18 cellular contexts compared by ENCODE assay signal in the genomic region with DNA sequence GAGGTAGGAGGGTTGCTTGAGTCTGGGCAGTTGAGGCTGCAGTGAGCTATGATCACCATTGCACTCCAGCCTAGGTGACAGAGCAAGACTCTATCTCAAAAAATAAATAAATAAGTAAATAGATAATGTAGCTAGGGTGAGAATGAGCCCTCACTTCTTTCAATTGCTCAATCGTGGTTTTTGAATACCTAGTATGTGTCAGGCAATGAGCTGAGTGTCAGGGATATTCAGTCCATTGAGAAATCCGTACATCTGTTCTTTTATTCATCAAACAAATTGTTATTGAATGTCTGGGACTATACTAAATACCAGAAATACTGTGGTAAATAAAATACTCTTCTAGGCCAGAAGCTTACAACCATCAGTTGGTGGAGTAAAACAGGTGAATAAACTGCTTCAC. TPM values are rescaled to one million over a fixed set of nuclear protein-coding genes. Genes with fewer than 3 reads are reported as not detected.
DNase-seq lines count a peak whose midpoint lies in the region; ATAC-seq lines count a peak whose summit lies in the region.
"Had no signal": no experiment of that assay in that cellular context is flagged by ENCODE, and none has a peak within 500 bp of the region (broad histone marks: within the 10 kb centered on the region; RNA-seq: fewer than 3 reads in every experiment).

No MANE protein-coding gene starts in this region.

- H3K27ac ChIP-seq in KOPT-K1 (ENCODE audit: low read depth, low read length, poor library complexity, severe bottlenecking): peak overlapping the region; percentile 29
- H3K27ac ChIP-seq: left lung, testis had no signal

- H3K4me3 Mint-ChIP-seq in activated T-cell treated with anti-CD3 and anti-CD28 coated beads, Interleukin-2, amount 50 U/mL, for 72 hours: peak overlapping the region; percentile 37 to 63
- no peak overlapping the region for H3K4me3 Mint-ChIP-seq in activated T-helper 2 cell treated with anti-CD3 and anti-CD28 coated beads, Interferon-gamma antibody, Interleukin-2, Interleukin-4, amounts not matched to agents 10 μg/mL and 5 μg/mL and 100 μg/mL, durations not matched to agents 14 hours and 24 hours and 36 hours (ENCODE audit: low read depth)
- H3K4me3 Mint-ChIP-seq: activated B cell treated with CpG ODN at 0.5 μM for 24 hours; central memory CD8-positive, alpha-beta T cell had no signal

- no peaks in the 10 kb centered on the region for H3K36me3 ChIP-seq in KOPT-K1 (ENCODE audit: insufficient read depth, low read length)
- H3K36me3 ChIP-seq: left lung had no signal

- no peak overlapping the region for H3K27ac Mint-ChIP-seq in activated T-cell treated with anti-CD3 and anti-CD28 coated beads, Interleukin-2, amount 50 U/mL, for 72 hours
- peak overlapping the region; percentile 42 for H3K27ac Mint-ChIP-seq in activated T-helper 2 cell treated with anti-CD3 and anti-CD28 coated beads, Interferon-gamma antibody, Interleukin-2, Interleukin-4, amounts not matched to agents 10 μg/mL and 5 μg/mL and 100 μg/mL, durations not matched to agents 14 hours and 24 hours and 36 hours
- H3K27ac Mint-ChIP-seq: activated B cell treated with CpG ODN at 0.5 μM for 24 hours; CD4-positive, CD25-positive, alpha-beta regulatory T cell had no signal

- ATAC-seq in activated T-cell treated with anti-CD3 and anti-CD28 coated beads, Interleukin-2, amount 50 U/mL, for 72 hours (replicated peaks in 1 of 2): peak; percentile 54 to 63
- ATAC-seq in HG02610 (IDR thresholded peaks at IDR 0.05; ENCODE audit: unreplicated experiment): no peak
- ATAC-seq: K562 had no signal

- H3K9me3 Mint-ChIP-seq in activated T-cell treated with anti-CD3 and anti-CD28 coated beads, Interleukin-2, amount 50 U/mL, for 72 hours: no peaks in the 10 kb centered on the region
- no peaks in the 10 kb centered on the region for H3K9me3 Mint-ChIP-seq in activated T-helper 2 cell treated with anti-CD3 and anti-CD28 coated beads, Interferon-gamma antibody, Interleukin-2, Interleukin-4, amounts not matched to agents 10 μg/mL and 5 μg/mL and 100 μg/mL, durations not matched to agents 14 hours and 24 hours and 36 hours
- H3K9me3 Mint-ChIP-seq: activated B cell treated with CpG ODN at 0.5 μM for 24 hours; central memory CD8-positive, alpha-beta T cell had no signal

- H3K4me1 Mint-ChIP-seq in activated T-cell treated with anti-CD3 and anti-CD28 coated beads, Interleukin-2, amount 50 U/mL, for 72 hours (ENCODE audit: low read depth): peaks cover 15% of the 10 kb centered on the region
- peaks cover 16% of the 10 kb centered on the region for H3K4me1 Mint-ChIP-seq in activated T-helper 2 cell treated with anti-CD3 and anti-CD28 coated beads, Interferon-gamma antibody, Interleukin-2, Interleukin-4, amounts not matched to agents 10 μg/mL and 5 μg/mL and 100 μg/mL, durations not matched to agents 14 hours and 24 hours and 36 hours (ENCODE audit: low read depth)

- no peaks in the 10 kb centered on the region for H3K27me3 Mint-ChIP-seq in activated T-cell treated with anti-CD3 and anti-CD28 coated beads, Interleukin-2, amount 50 U/mL, for 72 hours (ENCODE audit: low read depth)
- H3K27me3 Mint-ChIP-seq in activated T-helper 2 cell treated with anti-CD3 and anti-CD28 coated beads, Interferon-gamma antibody, Interleukin-2, Interleukin-4, amounts not matched to agents 10 μg/mL and 5 μg/mL and 100 μg/mL, durations not matched to agents 14 hours and 24 hours and 36 hours (ENCODE audit: low read depth): peaks cover 11% of the 10 kb centered on the region
- H3K27me3 Mint-ChIP-seq: CD4-positive, CD25-positive, alpha-beta regulatory T cell had no signal

- H3K9me3 ChIP-seq in KOPT-K1 (ENCODE audit: insufficient read depth, low read length, poor library complexity, severe bottlenecking): no peaks in the 10 kb centered on the region
- H3K9me3 ChIP-seq: left lung, testis had no signal

- DNase-seq in activated T-cell treated with anti-CD3 and anti-CD28 coated beads, Interleukin-2, amount 50 U/mL, for 72 hours: no peak
- no peak for DNase-seq in activated T-cell treated with anti-CD3 and anti-CD28 coated beads, Interleukin-2, amount 50 U/mL, for 1 hour
- DNase-seq in activated T-helper 2 cell treated with anti-CD3 and anti-CD28 coated beads, Interferon-gamma antibody, Interleukin-2, Interleukin-4, amounts not matched to agents 10 μg/mL and 5 μg/mL and 100 μg/mL, durations not matched to agents 14 hours and 24 hours and 36 hours (ENCODE audit: low spot score): no peak
- DNase-seq in renal cortical epithelial cell (ENCODE audit: low read depth) (peak; percentile 65), foreskin melanocyte (no peak), T1000 (lab: John Stamatoyannopoulos, UW) (no peak)
- DNase-seq: activated B cell treated with CpG ODN at 0.5 μM for 24 hours; anterior cingulate cortex; left lung; NCI-H1105 treated with DMSO at 0.1 percent for 48 hours; NCI-H510A treated with DMSO at 0.1 percent for 48 hours; stimulated activated CD4-positive, alpha-beta T cell treated with anti-CD3 and anti-CD28 coated beads, Interleukin-12 subunit alpha, Interleukin-12 subunit beta, amount 100 ng/mL, for 4 hours; testis had no signal

- H3K36me3 Mint-ChIP-seq in activated T-cell treated with anti-CD3 and anti-CD28 coated beads, Interleukin-2, amount 50 U/mL, for 72 hours (ENCODE audit: insufficient read depth in 2 of 2): no peaks in the 10 kb centered on the region
- H3K36me3 Mint-ChIP-seq in activated T-helper 2 cell treated with anti-CD3 and anti-CD28 coated beads, Interferon-gamma antibody, Interleukin-2, Interleukin-4, amounts not matched to agents 10 μg/mL and 5 μg/mL and 100 μg/mL, durations not matched to agents 14 hours and 24 hours and 36 hours (ENCODE audit: low read depth): no peaks in the 10 kb centered on the region
- H3K36me3 Mint-ChIP-seq: CD4-positive, CD25-positive, alpha-beta regulatory T cell had no signal

- intact Hi-C loops in activated T-helper 2 cell treated with anti-CD3 and anti-CD28 coated beads, Interferon-gamma antibody, Interleukin-2, Interleukin-4, amounts not matched to agents 10 μg/mL and 5 μg/mL and 100 μg/mL, durations not matched to agents 14 hours and 24 hours and 36 hours (cut with micrococcal nuclease): loop anchor here (5.0 kb wide), 1 partner anchor 149 kb away; no protein-coding TSS in a partner anchor

RNA-seq across cellular contexts. Expression of gene ZNF148, which starts 6.2 kb away (rescaled TPM):
- total RNA-seq in activated T-cell treated with anti-CD3 and anti-CD28 coated beads, Interleukin-2, amount 50 U/mL, for 72 hours: 10 to 100 TPM; 42.0 to 44.7 TPM
- 33.2 and 37.0 TPM in 2 replicates for total RNA-seq in activated T-helper 2 cell treated with anti-CD3 and anti-CD28 coated beads, Interferon-gamma antibody, Interleukin-2, Interleukin-4, amounts not matched to agents 10 μg/mL and 5 μg/mL and 100 μg/mL, durations not matched to agents 14 hours and 24 hours and 36 hours
- 28.3 and 51.8 TPM in 2 replicates for total RNA-seq in renal cortical epithelial cell
